ENCODE assay signal across 17 cellular contexts in genomic region chr14:101591121-101591520, GRCh38. TPM values are rescaled to one million over a fixed set of nuclear protein-coding genes. Genes with fewer than 3 reads are reported as not detected.
"Had no signal": no experiment of that assay in that cellular context is flagged by ENCODE, and none has a peak within 500 bp of the region (broad histone marks: within the 10 kb centered on the region; RNA-seq: fewer than 3 reads in every experiment).

No MANE protein-coding gene starts in this region.

- H3K27me3 ChIP-seq: SJSA1, upper lobe of left lung had no signal

- ATAC-seq: activated CD4-positive, CD25-positive, alpha-beta regulatory T cell treated with anti-CD3 and anti-CD28 coated beads, Interleukin-2, amount 50 U/mL, for 24 hours; mucosa of descending colon; naive thymus-derived CD4-positive, alpha-beta T cell; stimulated activated naive CD8-positive, alpha-beta T cell treated with anti-CD3 and anti-CD28 coated beads, Interleukin-15, Interleukin-2, amounts not matched to agents 100 U/mL and 50 U/mL, for 24 hours had no signal

- DNase-seq: activated CD4-positive, alpha-beta T cell treated with anti-CD3 and anti-CD28 coated beads, Interleukin-2, amount 50 U/mL, for 1 hour; activated gamma-delta T cell treated with Interleukin-2 at 50 U/mL for 16 hours; activated T-cell treated with anti-CD3 and anti-CD28 coated beads, Interleukin-2, amount 50 U/mL, for 24 hours; amniotic stem cell; foreskin melanocyte; naive thymus-derived CD4-positive, alpha-beta T cell; stimulated activated CD4-positive, alpha-beta T cell treated with anti-CD3 and anti-CD28 coated beads, Interleukin-15, amount 100 ng/mL, for 24 hours; stimulated activated CD4-positive, alpha-beta T cell treated with anti-CD3 and anti-CD28 coated beads, Interleukin-4, amount 100 ng/mL, for 24 hours; stimulated activated naive CD8-positive, alpha-beta T cell treated with anti-CD3 and anti-CD28 coated beads, Interleukin-15, Interleukin-2, amounts not matched to agents 100 U/mL and 50 U/mL, for 24 hours; upper lobe of left lung had no signal

- H3K4me1 ChIP-seq: parathyroid adenoma, SJSA1 had no signal

- H3K27ac ChIP-seq: epithelial cell of prostate, parathyroid adenoma, SJSA1, upper lobe of left lung had no signal

- H3K36me3 ChIP-seq: SJSA1, upper lobe of left lung had no signal

- H3K4me3 ChIP-seq: mucosa of descending colon, SJSA1, upper lobe of left lung had no signal

- H3K9me3 ChIP-seq: mucosa of descending colon, SJSA1, upper lobe of left lung had no signal

- FAIRE-seq: islet of Langerhans had no signal

RNA-seq across cellular contexts. Expression of gene DIO3, which starts 29.8 kb away (rescaled TPM):
- total RNA-seq: naive thymus-derived CD4-positive, alpha-beta T cell; SJSA1 had no signal
- polyA plus RNA-seq: fibroblast of lung; naive thymus-derived CD4-positive, alpha-beta T cell had no signal
